In genomic region chr1:156869455-156869854, GRCh38 we compare ENCODE assay signal across 1 cellular context.
TF ChIP-seq lines count a peak whose summit lies in the region.

No MANE protein-coding gene starts in this region.

TF ChIP-seq in K562, 482 proteins besides CTCF, POLR2A, EP300 and RAD21 (continued from another document and continues in another):
- TF ChIP-seq, protein P1, sequence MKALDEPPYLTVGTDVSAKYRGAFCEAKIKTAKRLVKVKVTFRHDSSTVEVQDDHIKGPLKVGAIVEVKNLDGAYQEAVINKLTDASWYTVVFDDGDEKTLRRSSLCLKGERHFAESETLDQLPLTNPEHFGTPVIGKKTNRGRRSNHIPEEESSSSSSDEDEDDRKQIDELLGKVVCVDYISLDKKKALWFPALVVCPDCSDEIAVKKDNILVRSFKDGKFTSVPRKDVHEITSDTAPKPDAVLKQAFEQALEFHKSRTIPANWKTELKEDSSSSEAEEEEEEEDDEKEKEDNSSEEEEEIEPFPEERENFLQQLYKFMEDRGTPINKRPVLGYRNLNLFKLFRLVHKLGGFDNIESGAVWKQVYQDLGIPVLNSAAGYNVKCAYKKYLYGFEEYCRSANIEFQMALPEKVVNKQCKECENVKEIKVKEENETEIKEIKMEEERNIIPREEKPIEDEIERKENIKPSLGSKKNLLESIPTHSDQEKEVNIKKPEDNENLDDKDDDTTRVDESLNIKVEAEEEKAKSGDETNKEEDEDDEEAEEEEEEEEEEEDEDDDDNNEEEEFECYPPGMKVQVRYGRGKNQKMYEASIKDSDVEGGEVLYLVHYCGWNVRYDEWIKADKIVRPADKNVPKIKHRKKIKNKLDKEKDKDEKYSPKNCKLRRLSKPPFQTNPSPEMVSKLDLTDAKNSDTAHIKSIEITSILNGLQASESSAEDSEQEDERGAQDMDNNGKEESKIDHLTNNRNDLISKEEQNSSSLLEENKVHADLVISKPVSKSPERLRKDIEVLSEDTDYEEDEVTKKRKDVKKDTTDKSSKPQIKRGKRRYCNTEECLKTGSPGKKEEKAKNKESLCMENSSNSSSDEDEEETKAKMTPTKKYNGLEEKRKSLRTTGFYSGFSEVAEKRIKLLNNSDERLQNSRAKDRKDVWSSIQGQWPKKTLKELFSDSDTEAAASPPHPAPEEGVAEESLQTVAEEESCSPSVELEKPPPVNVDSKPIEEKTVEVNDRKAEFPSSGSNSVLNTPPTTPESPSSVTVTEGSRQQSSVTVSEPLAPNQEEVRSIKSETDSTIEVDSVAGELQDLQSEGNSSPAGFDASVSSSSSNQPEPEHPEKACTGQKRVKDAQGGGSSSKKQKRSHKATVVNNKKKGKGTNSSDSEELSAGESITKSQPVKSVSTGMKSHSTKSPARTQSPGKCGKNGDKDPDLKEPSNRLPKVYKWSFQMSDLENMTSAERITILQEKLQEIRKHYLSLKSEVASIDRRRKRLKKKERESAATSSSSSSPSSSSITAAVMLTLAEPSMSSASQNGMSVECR (CRISPR knock-in tag; IDR thresholded peaks at IDR 0.05): no peak
- TF ChIP-seq, protein P2, sequence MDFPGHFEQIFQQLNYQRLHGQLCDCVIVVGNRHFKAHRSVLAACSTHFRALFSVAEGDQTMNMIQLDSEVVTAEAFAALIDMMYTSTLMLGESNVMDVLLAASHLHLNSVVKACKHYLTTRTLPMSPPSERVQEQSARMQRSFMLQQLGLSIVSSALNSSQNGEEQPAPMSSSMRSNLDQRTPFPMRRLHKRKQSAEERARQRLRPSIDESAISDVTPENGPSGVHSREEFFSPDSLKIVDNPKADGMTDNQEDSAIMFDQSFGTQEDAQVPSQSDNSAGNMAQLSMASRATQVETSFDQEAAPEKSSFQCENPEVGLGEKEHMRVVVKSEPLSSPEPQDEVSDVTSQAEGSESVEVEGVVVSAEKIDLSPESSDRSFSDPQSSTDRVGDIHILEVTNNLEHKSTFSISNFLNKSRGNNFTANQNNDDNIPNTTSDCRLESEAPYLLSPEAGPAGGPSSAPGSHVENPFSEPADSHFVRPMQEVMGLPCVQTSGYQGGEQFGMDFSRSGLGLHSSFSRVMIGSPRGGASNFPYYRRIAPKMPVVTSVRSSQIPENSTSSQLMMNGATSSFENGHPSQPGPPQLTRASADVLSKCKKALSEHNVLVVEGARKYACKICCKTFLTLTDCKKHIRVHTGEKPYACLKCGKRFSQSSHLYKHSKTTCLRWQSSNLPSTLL (IDR thresholded peaks at IDR 0.05): no peak
- TF ChIP-seq ZNF232 (CRISPR knock-in tag; IDR thresholded peaks at IDR 0.05) (no peak), RREB1 (CRISPR knock-in tag; IDR thresholded peaks at IDR 0.05) (no peak), HDAC3 (IDR thresholded peaks at IDR 0.05; ENCODE audit: borderline replicate concordance, partially characterized antibody) (no peak), HCFC1 (IDR thresholded peaks at IDR 0.05; ENCODE audit: low read depth, low read length) (no peak), RHOXF2B (CRISPR knock-in tag; conservative IDR thresholded peaks at IDR 0.05) (no peak), PHF8 (IDR thresholded peaks at IDR 0.05; ENCODE audit: borderline replicate concordance, low read length) (no peak), RBM25 (IDR thresholded peaks at IDR 0.05; ENCODE audit: low read depth, low read length, severe bottlenecking) (no peak), ZBTB17 (CRISPR knock-in tag; IDR thresholded peaks at IDR 0.05) (no peak), HDAC1 (IDR thresholded peaks at IDR 0.05) (peak in 1 of 2 experiments; percentile 33; a peak in 1 of 4 replicates), GABPA (tag; conservative IDR thresholded peaks at IDR 0.05; ENCODE audit: low read depth) (no peak), MYBL2 (IDR thresholded peaks at IDR 0.05; ENCODE audit: low read depth) (no peak), MYBL2 (CRISPR knock-in tag; IDR thresholded peaks at IDR 0.05; ENCODE audit: borderline replicate concordance) (no peak), MAFG (tag; conservative IDR thresholded peaks at IDR 0.05) (peak; percentile 21), ZNF140 (CRISPR knock-in tag; IDR thresholded peaks at IDR 0.05) (no peak), SOX6 (IDR thresholded peaks at IDR 0.05) (peak; percentile 84), NR4A1 (CRISPR knock-in tag; IDR thresholded peaks at IDR 0.05) (no peak), NR4A1 (tag; IDR thresholded peaks at IDR 0.05) (no peak), NCOA2 (IDR thresholded peaks at IDR 0.05; ENCODE audit: partially characterized antibody in 2 of 2) (no peak), SMARCC2 (IDR thresholded peaks at IDR 0.05; ENCODE audit: low read depth) (no peak), RERE (CRISPR knock-in tag; IDR thresholded peaks at IDR 0.05; ENCODE audit: borderline replicate concordance) (no peak), CTBP1 (IDR thresholded peaks at IDR 0.05; ENCODE audit: borderline replicate concordance) (peak; percentile 96), SUPT5H (IDR thresholded peaks at IDR 0.05) (no peak), CHD2 (IDR thresholded peaks at IDR 0.05; ENCODE audit: low read depth, low read length) (no peak), ILF3 (IDR thresholded peaks at IDR 0.05; ENCODE audit: borderline replicate concordance) (no peak), NBN (IDR thresholded peaks at IDR 0.05; ENCODE audit: low read depth) (no peak), BCL6 (CRISPR knock-in tag; IDR thresholded peaks at IDR 0.05) (no peak), TAL1 (IDR thresholded peaks at IDR 0.05) (peak; percentile 69), CSDE1 (IDR thresholded peaks at IDR 0.05) (no peak), TCF7 (IDR thresholded peaks at IDR 0.05; ENCODE audit: borderline replicate concordance) (no peak), CBFA2T2 (conservative IDR thresholded peaks at IDR 0.05) (peak; percentile 65), ZNF134 (CRISPR knock-in tag; conservative IDR thresholded peaks at IDR 0.05) (no peak)
- TF ChIP-seq, protein P3, sequence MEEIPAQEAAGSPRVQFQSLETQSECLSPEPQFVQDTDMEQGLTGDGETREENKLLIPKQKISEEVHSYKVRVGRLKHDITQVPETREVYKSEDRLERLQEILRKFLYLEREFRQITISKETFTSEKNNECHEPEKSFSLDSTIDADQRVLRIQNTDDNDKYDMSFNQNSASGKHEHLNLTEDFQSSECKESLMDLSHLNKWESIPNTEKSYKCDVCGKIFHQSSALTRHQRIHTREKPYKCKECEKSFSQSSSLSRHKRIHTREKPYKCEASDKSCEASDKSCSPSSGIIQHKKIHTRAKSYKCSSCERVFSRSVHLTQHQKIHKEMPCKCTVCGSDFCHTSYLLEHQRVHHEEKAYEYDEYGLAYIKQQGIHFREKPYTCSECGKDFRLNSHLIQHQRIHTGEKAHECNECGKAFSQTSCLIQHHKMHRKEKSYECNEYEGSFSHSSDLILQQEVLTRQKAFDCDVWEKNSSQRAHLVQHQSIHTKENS (CRISPR knock-in tag; IDR thresholded peaks at IDR 0.05): no peak
- TF ChIP-seq, protein P4, sequence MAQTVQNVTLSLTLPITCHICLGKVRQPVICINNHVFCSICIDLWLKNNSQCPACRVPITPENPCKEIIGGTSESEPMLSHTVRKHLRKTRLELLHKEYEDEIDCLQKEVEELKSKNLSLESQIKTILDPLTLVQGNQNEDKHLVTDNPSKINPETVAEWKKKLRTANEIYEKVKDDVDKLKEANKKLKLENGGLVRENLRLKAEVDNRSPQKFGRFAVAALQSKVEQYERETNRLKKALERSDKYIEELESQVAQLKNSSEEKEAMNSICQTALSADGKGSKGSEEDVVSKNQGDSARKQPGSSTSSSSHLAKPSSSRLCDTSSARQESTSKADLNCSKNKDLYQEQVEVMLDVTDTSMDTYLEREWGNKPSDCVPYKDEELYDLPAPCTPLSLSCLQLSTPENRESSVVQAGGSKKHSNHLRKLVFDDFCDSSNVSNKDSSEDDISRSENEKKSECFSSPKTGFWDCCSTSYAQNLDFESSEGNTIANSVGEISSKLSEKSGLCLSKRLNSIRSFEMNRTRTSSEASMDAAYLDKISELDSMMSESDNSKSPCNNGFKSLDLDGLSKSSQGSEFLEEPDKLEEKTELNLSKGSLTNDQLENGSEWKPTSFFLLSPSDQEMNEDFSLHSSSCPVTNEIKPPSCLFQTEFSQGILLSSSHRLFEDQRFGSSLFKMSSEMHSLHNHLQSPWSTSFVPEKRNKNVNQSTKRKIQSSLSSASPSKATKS (CRISPR knock-in tag; IDR thresholded peaks at IDR 0.05): no peak
- TF ChIP-seq, protein P5, sequence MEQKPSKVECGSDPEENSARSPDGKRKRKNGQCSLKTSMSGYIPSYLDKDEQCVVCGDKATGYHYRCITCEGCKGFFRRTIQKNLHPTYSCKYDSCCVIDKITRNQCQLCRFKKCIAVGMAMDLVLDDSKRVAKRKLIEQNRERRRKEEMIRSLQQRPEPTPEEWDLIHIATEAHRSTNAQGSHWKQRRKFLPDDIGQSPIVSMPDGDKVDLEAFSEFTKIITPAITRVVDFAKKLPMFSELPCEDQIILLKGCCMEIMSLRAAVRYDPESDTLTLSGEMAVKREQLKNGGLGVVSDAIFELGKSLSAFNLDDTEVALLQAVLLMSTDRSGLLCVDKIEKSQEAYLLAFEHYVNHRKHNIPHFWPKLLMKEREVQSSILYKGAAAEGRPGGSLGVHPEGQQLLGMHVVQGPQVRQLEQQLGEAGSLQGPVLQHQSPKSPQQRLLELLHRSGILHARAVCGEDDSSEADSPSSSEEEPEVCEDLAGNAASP (IDR thresholded peaks at IDR 0.05): no peak
- TF ChIP-seq, protein P6, sequence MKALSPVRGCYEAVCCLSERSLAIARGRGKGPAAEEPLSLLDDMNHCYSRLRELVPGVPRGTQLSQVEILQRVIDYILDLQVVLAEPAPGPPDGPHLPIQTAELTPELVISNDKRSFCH (CRISPR knock-in tag; IDR thresholded peaks at IDR 0.05): no peak
- TF ChIP-seq, protein P6 (tag; IDR thresholded peaks at IDR 0.05): 0 out of 2 replicates have a peak, but pooled peaks have one; percentile 19
